ENCODE assay signal across 31 cellular contexts in the genomic region with DNA sequence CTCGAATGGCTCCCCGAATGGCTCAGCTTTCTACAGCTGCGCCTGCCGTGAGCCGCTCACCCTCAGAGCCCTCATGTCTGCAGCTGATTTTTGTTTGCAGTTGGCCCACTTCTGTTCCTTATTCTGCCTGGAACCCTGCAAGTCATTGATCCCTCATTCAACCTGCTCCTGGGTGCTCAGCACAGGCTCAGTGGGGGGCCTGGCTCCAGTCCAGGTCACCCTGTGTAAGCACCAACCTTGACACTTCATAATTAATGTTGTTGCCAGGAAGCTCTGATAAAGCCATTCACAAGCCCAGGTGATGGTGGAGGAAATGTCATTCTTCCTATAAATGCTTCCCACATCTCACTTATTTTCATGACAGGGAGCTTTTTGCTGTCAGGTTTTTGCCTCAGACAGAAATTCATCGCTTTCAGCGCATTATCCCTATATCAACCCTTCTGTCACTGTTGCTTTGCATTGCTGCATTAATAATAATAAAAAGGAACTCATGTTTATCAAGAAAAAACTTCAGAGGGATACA.
DNase-seq lines count a peak whose midpoint lies in the region; ATAC-seq and TF ChIP-seq lines count a peak whose summit lies in the region.
"Had no signal": no experiment of that assay in that cellular context is flagged by ENCODE, and none has a peak within 500 bp of the region (broad histone marks: within the 10 kb centered on the region; RNA-seq: fewer than 3 reads in every experiment).

No MANE protein-coding gene starts in this region.

- H3K36me3 Mint-ChIP-seq in progenitor cell of endocrine pancreas (ENCODE audit: insufficient read depth), result peaks cover 2% of the 10 kb centered on the region
- no peaks in the 10 kb centered on the region for H3K36me3 Mint-ChIP-seq in activated naive CD4-positive, alpha-beta T cell treated with anti-CD3 and anti-CD28 coated beads, Interleukin-2, amount 10 ng/mL, durations not matched to agents 7 days and 5 days
- H3K36me3 Mint-ChIP-seq: CD8-positive, alpha-beta memory T cell; immature natural killer cell had no signal

- no peak overlapping the region for H3K4me3 Mint-ChIP-seq in progenitor cell of endocrine pancreas (ENCODE audit: low read depth)
- H3K4me3 Mint-ChIP-seq in activated naive CD4-positive, alpha-beta T cell treated with anti-CD3 and anti-CD28 coated beads, Interleukin-2, amount 10 ng/mL, durations not matched to agents 7 days and 5 days, result no peak overlapping the region
- H3K4me3 Mint-ChIP-seq: B cell; CD8-positive, alpha-beta memory T cell; immature natural killer cell; T-helper 1 cell treated with Interleukin-12 subunit alpha and Interleukin-12 subunit beta and Interleukin-4 antibody, amounts not matched to agents 30 μg/mL and 1 μg/mL, for 36 hours had no signal

- no peak for TF ChIP-seq CTCF in progenitor cell of endocrine pancreas (IDR thresholded peaks at IDR 0.05; ENCODE audit: unreplicated experiment)

- no peaks in the 10 kb centered on the region for H3K27me3 Mint-ChIP-seq in progenitor cell of endocrine pancreas
- H3K27me3 Mint-ChIP-seq in activated naive CD4-positive, alpha-beta T cell treated with anti-CD3 and anti-CD28 coated beads, Interleukin-2, amount 10 ng/mL, durations not matched to agents 7 days and 5 days, result no peaks in the 10 kb centered on the region
- H3K27me3 Mint-ChIP-seq: B cell had no signal

- CTCF ChIA-PET in activated naive CD4-positive, alpha-beta T cell treated with anti-CD3 and anti-CD28 coated beads, Interleukin-2, amount 10 ng/mL, durations not matched to agents 7 days and 5 days (lab: Charles Lee), result no interaction called here

- peaks cover 27% of the 10 kb centered on the region for H3K4me1 Mint-ChIP-seq in progenitor cell of endocrine pancreas (ENCODE audit: low read depth)
- H3K4me1 Mint-ChIP-seq in activated naive CD4-positive, alpha-beta T cell treated with anti-CD3 and anti-CD28 coated beads, Interleukin-2, amount 10 ng/mL, durations not matched to agents 7 days and 5 days, result no peaks in the 10 kb centered on the region
- H3K4me1 Mint-ChIP-seq: B cell; CD8-positive, alpha-beta memory T cell; immature natural killer cell had no signal

- peak overlapping the region; percentile 67 for H3K27ac Mint-ChIP-seq in progenitor cell of endocrine pancreas
- H3K27ac Mint-ChIP-seq in activated naive CD4-positive, alpha-beta T cell treated with anti-CD3 and anti-CD28 coated beads, Interleukin-2, amount 10 ng/mL, durations not matched to agents 7 days and 5 days, result no peak overlapping the region
- H3K27ac Mint-ChIP-seq: B cell; CD8-positive, alpha-beta memory T cell; immature natural killer cell; T-helper 1 cell treated with Interleukin-12 subunit alpha and Interleukin-12 subunit beta and Interleukin-4 antibody, amounts not matched to agents 30 μg/mL and 1 μg/mL, for 36 hours had no signal

- DNase-seq in DMS153 treated with DMSO at 0.1 percent for 48 hours (lab: John Stamatoyannopoulos, UW; ENCODE audit: unreplicated experiment) (peak; percentile 84), NCI-H1417 treated with DMSO at 0.1 percent for 48 hours (lab: John Stamatoyannopoulos, UW) (peak; percentile 34), NCI-H510A treated with DMSO at 0.1 percent for 48 hours (lab: John Stamatoyannopoulos, UW) (peak; percentile 82), progenitor cell of endocrine pancreas (ENCODE audit: low spot score, unreplicated experiment) (no peak), NCI-H128 (lab: John Stamatoyannopoulos, UW; ENCODE audit: unreplicated experiment) (no peak)
- no peak for DNase-seq in activated naive CD4-positive, alpha-beta T cell treated with anti-CD3 and anti-CD28 coated beads, Interleukin-2, amount 10 ng/mL, durations not matched to agents 7 days and 5 days
- DNase-seq: ACHN; activated CD4-positive, alpha-beta T cell treated with anti-CD3 and anti-CD28 coated beads, Interleukin-2, amount 50 U/mL, for 1 hour; activated CD4-positive, CD25-positive, alpha-beta regulatory T cell; activated gamma-delta T cell treated with Interleukin-2 at 50 U/mL for 16 hours; activated T-cell treated with anti-CD3 and anti-CD28 coated beads, Interleukin-2, amount 50 U/mL, for 1 hour; CD8-positive, alpha-beta memory T cell; central memory CD4-positive, alpha-beta T cell; cortex of kidney; DMS53; effector memory CD4-positive, alpha-beta T cell; hypothalamus; immature natural killer cell; Kasumi-1; mesenchymal stem cell; NCI-H187 treated with DMSO at 0.1 percent for 48 hours; PC-3; right cardiac atrium; stimulated activated CD4-positive, alpha-beta T cell treated with anti-CD3 and anti-CD28 coated beads, Interleukin-2, amount 100 ng/mL, for 24 hours; stomach; uterus had no signal

- no peak for ATAC-seq in HG03175 (IDR thresholded peaks at IDR 0.05; ENCODE audit: unreplicated experiment)
- ATAC-seq: left lobe of liver, PC-3, right cardiac atrium, SK-N-SH treated with all-trans-retinoic acid at 6 μM for 48 hours had no signal

- peaks cover 4% of the 10 kb centered on the region for H3K9me3 Mint-ChIP-seq in progenitor cell of endocrine pancreas (ENCODE audit: low read depth)
- no peaks in the 10 kb centered on the region for H3K9me3 Mint-ChIP-seq in activated naive CD4-positive, alpha-beta T cell treated with anti-CD3 and anti-CD28 coated beads, Interleukin-2, amount 10 ng/mL, durations not matched to agents 7 days and 5 days
- H3K9me3 Mint-ChIP-seq: CD8-positive, alpha-beta memory T cell; T-helper 1 cell treated with Interleukin-12 subunit alpha and Interleukin-12 subunit beta and Interleukin-4 antibody, amounts not matched to agents 30 μg/mL and 1 μg/mL, for 36 hours had no signal

Comparison
In these comparisons a context has a peak if more than half of its experiments do, and no peak if none do; other contexts are left out.
1. DNase-seq: peak in DMS153 treated with DMSO at 0.1 percent for 48 hours (single experiment), NCI-H1417 treated with DMSO at 0.1 percent for 48 hours (single experiment) and NCI-H510A treated with DMSO at 0.1 percent for 48 hours (single experiment); none in progenitor cell of endocrine pancreas (single experiment), NCI-H128 (single experiment) and activated naive CD4-positive, alpha-beta T cell treated with anti-CD3 and anti-CD28 coated beads, Interleukin-2, amount 10 ng/mL, durations not matched to agents 7 days and 5 days (single experiment).